ENCODE assay signal across 1 cellular context in the genomic region with DNA sequence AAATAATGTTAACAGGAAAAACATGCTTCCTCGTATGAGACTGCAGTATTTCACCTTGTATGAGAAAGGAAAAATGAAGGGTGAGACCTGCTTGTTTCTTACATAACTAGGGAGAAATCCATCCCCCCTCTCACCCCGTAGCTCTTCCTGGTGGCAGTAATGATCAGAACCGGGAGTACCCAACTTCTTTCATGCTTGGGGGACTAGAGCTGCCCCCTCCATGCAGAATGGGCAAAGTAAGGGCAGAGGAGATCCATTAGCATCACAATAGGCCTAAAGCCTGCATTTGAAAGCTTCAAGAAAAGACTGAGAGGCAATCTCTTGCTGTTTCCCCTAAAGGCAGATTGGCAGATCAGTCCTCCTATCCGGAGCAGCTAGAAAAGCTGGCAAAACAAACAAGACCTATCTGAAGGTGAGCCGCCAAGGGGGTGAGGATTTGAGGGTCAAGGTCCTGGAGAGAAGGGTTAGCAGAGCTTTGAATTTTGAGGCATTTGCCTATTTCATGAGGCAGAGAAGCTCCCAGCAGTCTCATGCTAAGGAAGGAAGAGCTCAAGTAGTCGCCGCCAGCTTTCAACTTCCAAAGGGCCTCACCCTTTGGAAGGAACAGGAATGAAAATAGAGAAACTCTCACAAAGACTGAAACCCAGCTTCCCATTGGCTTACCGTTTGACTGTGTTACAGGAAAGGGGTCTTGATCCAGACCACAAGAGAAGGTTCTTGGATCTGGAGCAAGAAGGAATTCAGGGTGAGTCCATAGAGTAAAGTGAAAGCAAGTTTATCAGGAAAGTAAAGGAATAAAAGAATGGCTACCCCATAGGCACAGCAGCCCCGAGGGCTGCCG.
TF ChIP-seq lines count a peak whose summit lies in the region.

No MANE protein-coding gene starts in this region.

TF ChIP-seq in HCT116, 20 proteins besides CTCF, POLR2A, EP300 and RAD21 (continued from another document):
- TF ChIP-seq EGR1 (IDR thresholded peaks at IDR 0.05; ENCODE audit: low read depth) = no peak
- TF ChIP-seq FOSL1 (IDR thresholded peaks at IDR 0.05; ENCODE audit: low read depth) = no peak
- TF ChIP-seq EZH2 (IDR thresholded peaks at IDR 0.05) = no peak
- TF ChIP-seq ZFX (IDR thresholded peaks at IDR 0.05) = no peak
